ENCODE assay signal across 19 cellular contexts in genomic region chr17:79628861-79629547, GRCh38. TPM values are rescaled to one million over a fixed set of nuclear protein-coding genes. Genes with fewer than 3 reads are reported as not detected.
DNase-seq lines count a peak whose midpoint lies in the region; TF ChIP-seq lines count a peak whose summit lies in the region.
"Had no signal": no experiment of that assay in that cellular context is flagged by ENCODE, and none has a peak within 500 bp of the region (broad histone marks: within the 10 kb centered on the region; RNA-seq: fewer than 3 reads in every experiment).

No MANE protein-coding gene starts in this region.

- no peaks in the 10 kb centered on the region for H3K36me3 Mint-ChIP-seq in neural crest cell (ENCODE audit: low read depth)
- H3K36me3 Mint-ChIP-seq: IgD-negative memory B cell had no signal

- H3K4me3 ChIP-seq in right atrium auricular region: no peak overlapping the region
- no peak overlapping the region for H3K4me3 ChIP-seq in left ventricle myocardium inferior
- no peak overlapping the region for H3K4me3 ChIP-seq in coronary artery
- H3K4me3 ChIP-seq: GM23248, tibial artery had no signal

- H3K4me3 Mint-ChIP-seq in neural crest cell: no peak overlapping the region
- H3K4me3 Mint-ChIP-seq: B cell, IgD-negative memory B cell had no signal

- no peaks in the 10 kb centered on the region for H3K9me3 Mint-ChIP-seq in neural crest cell
- H3K9me3 Mint-ChIP-seq: IgD-negative memory B cell had no signal

- H3K27ac Mint-ChIP-seq in neural crest cell (ENCODE audit: unreplicated experiment): peak overlapping the region; percentile 59
- H3K27ac Mint-ChIP-seq: B cell had no signal

- H3K9me3 ChIP-seq in right atrium auricular region (no peaks in the 10 kb centered on the region), left ventricle myocardium inferior (replicated peaks) (no peaks in the 10 kb centered on the region)
- H3K9me3 ChIP-seq: tibial artery had no signal

- no peaks in the 10 kb centered on the region for H3K36me3 ChIP-seq in right atrium auricular region
- H3K36me3 ChIP-seq in left ventricle myocardium inferior: no peaks in the 10 kb centered on the region
- H3K36me3 ChIP-seq: tibial artery had no signal

- H3K27ac ChIP-seq in right atrium auricular region: no peak overlapping the region
- no peak overlapping the region for H3K27ac ChIP-seq in left ventricle myocardium inferior (replicated peaks)
- H3K27ac ChIP-seq in coronary artery: no peak overlapping the region
- H3K27ac ChIP-seq: GM23248, parathyroid adenoma, tibial artery had no signal

- no peak for TF ChIP-seq CTCF in right atrium auricular region (IDR thresholded peaks at IDR 0.05)
- TF ChIP-seq CTCF in left ventricle myocardium inferior (IDR thresholded peaks at IDR 0.05; ENCODE audit: borderline replicate concordance): no peak
- TF ChIP-seq CTCF in coronary artery (IDR thresholded peaks at IDR 0.05): no peak
- TF ChIP-seq CTCF in neural crest cell (conservative IDR thresholded peaks at IDR 0.05): no peak

- H3K27me3 Mint-ChIP-seq in neural crest cell (ENCODE audit: low read depth): peaks cover 5% of the 10 kb centered on the region

- H3K4me1 ChIP-seq in right atrium auricular region (no peaks in the 10 kb centered on the region), left ventricle myocardium inferior (no peaks in the 10 kb centered on the region)
- H3K4me1 ChIP-seq: parathyroid adenoma, tibial artery had no signal

- DNase-seq in right atrium auricular region (ENCODE audit: low spot score): peak; percentile 51
- DNase-seq in left ventricle myocardium inferior: no peak
- peak; percentile 38 for DNase-seq in coronary artery (ENCODE audit: low spot score)
- DNase-seq in neural crest cell (ENCODE audit: low read depth, low spot score): no peak
- DNase-seq in NCI-H2029 (lab: John Stamatoyannopoulos, UW): no peak
- DNase-seq in NCI-H2081 treated with DMSO at 0.1 percent for 48 hours (lab: John Stamatoyannopoulos, UW): no peak
- DNase-seq in SIG-M5 treated with dmso at 0.1 percent for 504 hours (lab: John Stamatoyannopoulos, UW; ENCODE audit: unreplicated experiment): no peak
- DNase-seq: cerebellar nuclear complex, GM23248, MM.1S, NCI-H1930, NCI-H446 treated with DMSO at 0.1 percent for 48 hours, SHP77 treated with DMSO at 0.1 percent for 48 hours had no signal

- intact Hi-C loops in left ventricle myocardium inferior (cut with micrococcal nuclease): no loop called here

- peaks cover 23% of the 10 kb centered on the region for H3K4me1 Mint-ChIP-seq in neural crest cell
- H3K4me1 Mint-ChIP-seq: B cell, IgD-negative memory B cell had no signal

- no peaks in the 10 kb centered on the region for H3K27me3 ChIP-seq in right atrium auricular region
- peaks cover 86% of the 10 kb centered on the region for H3K27me3 ChIP-seq in left ventricle myocardium inferior (ENCODE audit: low read depth)

RNA-seq across cellular contexts. Expression of gene RBFOX3, which starts 18.2 kb away (rescaled TPM):
- not detected for total RNA-seq in right atrium auricular region
- not detected for total RNA-seq in left ventricle myocardium inferior
- total RNA-seq in neural crest cell: 0.19 and 0.50 TPM in 2 replicates
- total RNA-seq: B cell; G401; GM23248; T-helper 2 cell treated with Interferon-gamma antibody and Interleukin-4, amounts not matched to agents 100 ng/mL and 5 ng/mL, for 36 hours had no signal

Comparison
In these comparisons a context has a peak if more than half of its experiments do, and no peak if none do; other contexts are left out.
1. DNase-seq: peak in right atrium auricular region (single experiment) and coronary artery (single experiment); none in left ventricle myocardium inferior (single experiment), neural crest cell (single experiment), NCI-H2029 (single experiment), NCI-H2081 treated with DMSO at 0.1 percent for 48 hours (single experiment) and SIG-M5 treated with dmso at 0.1 percent for 504 hours (single experiment).